8 cellular contexts compared by ENCODE assay signal in genomic region chr4:38902695-38903094, GRCh38. TPM values are rescaled to one million over a fixed set of nuclear protein-coding genes. Genes with fewer than 3 reads are reported as not detected.
DNase-seq lines count a peak whose midpoint lies in the region; ATAC-seq, FAIRE-seq and TF ChIP-seq lines count a peak whose summit lies in the region.

No MANE protein-coding gene starts in this region.

- H3K4me3 ChIP-seq in heart right ventricle = no peak overlapping the region
- no peak overlapping the region for H3K4me3 ChIP-seq in ascending aorta

- H3K27me3 Mint-ChIP-seq in type B pancreatic cell = no peaks in the 10 kb centered on the region

- no peaks in the 10 kb centered on the region for H3K9me3 Mint-ChIP-seq in type B pancreatic cell

- H3K27ac ChIP-seq in heart right ventricle (no peak overlapping the region), ascending aorta (no peak overlapping the region)

- no peak overlapping the region for H3K27ac Mint-ChIP-seq in type B pancreatic cell

- H3K4me3 Mint-ChIP-seq in type B pancreatic cell = no peak overlapping the region

- H3K4me1 ChIP-seq in heart right ventricle (peaks cover 0 to 27% (median 0%) of the 10 kb centered on the region in 9 donors), ascending aorta (no peaks in the 10 kb centered on the region)

- H3K9me3 ChIP-seq in heart right ventricle (no peaks in the 10 kb centered on the region), ascending aorta (no peaks in the 10 kb centered on the region)

- FAIRE-seq in TTC549 (lab: Jason Lieb, UNC) = peak; percentile 95

- peak; percentile 61 for DNase-seq in NCI-H1092 treated with DMSO at 0.1 percent for 48 hours (lab: John Stamatoyannopoulos, UW)
- no peak for DNase-seq in NCI-H1092 (lab: John Stamatoyannopoulos, UW)
- DNase-seq in Kasumi-1 (lab: John Stamatoyannopoulos, UW) = peak; percentile 57 to 77
- no peak for DNase-seq in heart right ventricle
- DNase-seq in type B pancreatic cell (ENCODE audit: extremely low spot score, unreplicated experiment) = no peak
- no peak for DNase-seq in AG08396 (ENCODE audit: low spot score)
- no peak for DNase-seq in ascending aorta (ENCODE audit: low spot score in 2 of 2)

- H3K36me3 ChIP-seq in heart right ventricle (peaks cover 0 to 66% (median 10%) of the 10 kb centered on the region in 9 donors), ascending aorta (peaks cover 18 to 60% of the 10 kb centered on the region in 2 donors)

- H3K27me3 ChIP-seq in heart right ventricle (no peaks in the 10 kb centered on the region), ascending aorta (no peaks in the 10 kb centered on the region)

- peak in 5 of 8 donors; percentile 60 to 74 (median 70) for ATAC-seq in heart right ventricle

- peaks cover 13% of the 10 kb centered on the region for H3K4me1 Mint-ChIP-seq in type B pancreatic cell (ENCODE audit: unreplicated experiment)

- peaks cover 20% of the 10 kb centered on the region for H3K36me3 Mint-ChIP-seq in type B pancreatic cell

- intact Hi-C loops in heart right ventricle (cut with DNase I) = loop anchor here in 9 of 10 donors (1.0 to 10.0 kb wide), 6 partner anchors 232 to 552 kb away; partner anchors contain the start of genes LIAS (in 1 of the 9), RPL9 (in 1 of the 9) and WDR19 (in 1 of the 9)
- intact Hi-C loops in ascending aorta (cut with DNase I) = no loop called here

- TF ChIP-seq CTCF in heart right ventricle (IDR thresholded peaks at IDR 0.05) = peak in 8 of 9 donors; percentile 15 to 61 (median 46)
- peak; percentile 71 for TF ChIP-seq CTCF in type B pancreatic cell (conservative IDR thresholded peaks at IDR 0.05)
- peak in 1 of 3 experiments; percentile 28 for TF ChIP-seq CTCF in ascending aorta (IDR thresholded peaks at IDR 0.05)

RNA-seq across cellular contexts. Expression of gene FAM114A1, which starts 35.1 kb away (rescaled TPM):
- total RNA-seq in heart right ventricle (10 to 100 TPM; 11.8 to 35.5 (median 17.2) TPM), type B pancreatic cell (ENCODE audit: low replicate concordance) (33.9 and 54.2 TPM in 2 replicates), ascending aorta (45.7 TPM)
- polyA plus RNA-seq in heart right ventricle = 10 to 100 TPM in 1 of 2 donors, 1 to 10 TPM in 1; 8.0 to 13.8 TPM

RNA-seq across cellular contexts. Expression of gene TLR6, which starts 46.1 kb away (rescaled TPM):
- total RNA-seq in heart right ventricle = 1 to 10 TPM in 9 of 10 donors, under 1 TPM in 1; 0.96 to 3.7 (median 1.3) TPM
- under 1 TPM; 0.14 to 0.22 TPM for polyA plus RNA-seq in heart right ventricle
- total RNA-seq in type B pancreatic cell (ENCODE audit: low replicate concordance) = 0.56 and 0.67 TPM in 2 replicates
- total RNA-seq in ascending aorta = 0.11 TPM

Comparison
In these comparisons a context has a peak if more than half of its experiments do, and no peak if none do; other contexts are left out.
1. DNase-seq: peak in NCI-H1092 treated with DMSO at 0.1 percent for 48 hours (single experiment) and Kasumi-1 (2 of 2); none in NCI-H1092 (single experiment), heart right ventricle (0 of 2), type B pancreatic cell (single experiment), AG08396 (single experiment) and ascending aorta (0 of 2).